ENCODE assay signal across 8 cellular contexts in the genomic region with DNA sequence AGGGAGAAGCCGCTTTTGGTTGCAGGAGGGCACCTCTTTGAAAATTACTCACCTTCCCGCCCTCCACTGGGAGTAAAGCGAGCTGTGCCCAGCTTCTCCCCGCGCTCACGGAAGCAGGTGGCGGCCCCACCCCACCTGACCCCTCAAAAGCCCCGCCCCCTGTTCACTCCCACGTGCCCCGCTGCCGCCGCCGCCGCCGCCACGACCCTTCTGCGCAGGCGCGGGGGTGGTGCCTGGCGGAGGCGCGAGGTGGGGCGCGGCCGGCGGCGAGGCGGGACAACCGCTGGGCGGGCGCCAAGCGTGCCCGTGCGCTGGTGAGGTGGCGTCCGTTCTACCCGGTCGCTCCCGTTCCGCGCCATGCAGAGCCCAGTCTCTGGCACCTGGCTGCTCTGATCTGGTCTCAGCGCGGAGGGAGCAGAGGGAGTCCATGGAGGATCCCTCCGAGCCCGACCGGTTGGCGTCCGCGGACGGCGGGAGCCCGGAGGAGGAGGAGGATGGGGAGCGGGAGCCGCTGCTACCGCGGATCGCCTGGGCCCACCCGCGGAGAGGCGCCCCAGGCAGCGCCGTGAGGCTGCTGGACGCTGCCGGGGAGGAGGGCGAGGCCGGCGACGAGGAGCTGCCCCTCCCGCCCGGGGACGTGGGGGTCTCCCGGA. TPM values are rescaled to one million over a fixed set of nuclear protein-coding genes. Genes with fewer than 3 reads are reported as not detected.
DNase-seq lines count a peak whose midpoint lies in the region; ATAC-seq lines count a peak whose summit lies in the region.

A gene (plus strand): TSS at position 297 of the 653 bp plus-strand sequence. CDS start 131 bp downstream, at position 428.

- peak within 1 kb of the TSS; percentile 98 for H3K27ac ChIP-seq in right cardiac atrium (ENCODE audit: low read length)

- no peaks in the 10 kb centered on the region for H3K4me1 ChIP-seq in right cardiac atrium (ENCODE audit: control insufficient read depth, insufficient read depth, low read length)

- no peaks in the 10 kb centered on the region for H3K9me3 ChIP-seq in right cardiac atrium (ENCODE audit: control insufficient read depth, low read length)

- H3K27me3 ChIP-seq in right cardiac atrium (ENCODE audit: control insufficient read depth, insufficient read depth), result no peaks in the 10 kb centered on the region

- peak within 1 kb of the TSS; percentile 93 for H3K4me3 ChIP-seq in right cardiac atrium (ENCODE audit: low read length)

- under 1% methylated on average over 72 of the region's 72 CpGs for WGBS in right cardiac atrium

- intact Hi-C loops in T-helper 2 cell treated with Interferon-gamma antibody and Interleukin-4, amounts not matched to agents 100 ng/mL and 5 ng/mL, for 36 hours (cut with micrococcal nuclease), result loop anchor here (1.0 to 5.0 kb wide), 6 partner anchors 19 to 680 kb away; a partner anchor contains a TSS
- intact Hi-C loops in right cardiac atrium (cut with DNase I), result loop anchor here in 1 of 4 donors (10.0 kb wide), 2 partner anchors 49 to 81 kb away; a partner anchor contains a TSS

- ATAC-seq in GM18502 (IDR thresholded peaks at IDR 0.05; ENCODE audit: poor library complexity, unreplicated experiment) (peak; percentile 76), HG02943 (IDR thresholded peaks at IDR 0.05; ENCODE audit: low read depth, unreplicated experiment) (peak; percentile 66), right cardiac atrium (peak; percentile 94 to 95)

- DNase-seq in NCI-H187 treated with DMSO at 0.1 percent for 48 hours (lab: John Stamatoyannopoulos, UW), result peak; percentile 74
- peak in 57 of 58 donors; percentile 20 to 85 (median 67) for DNase-seq in anterior cingulate cortex (lab: John Stamatoyannopoulos, UW)
- peak; percentile 88 to 96 (median 96) for DNase-seq in right cardiac atrium
- peak; percentile 44 for DNase-seq in renal cortical epithelial cell (ENCODE audit: low read depth)
- DNase-seq in OCI-M2 (lab: John Stamatoyannopoulos, UW; ENCODE audit: unreplicated experiment), result no peak

RNA-seq across cellular contexts. Expression of the gene that starts here (rescaled TPM):
- total RNA-seq in T-helper 2 cell treated with Interferon-gamma antibody and Interleukin-4, amounts not matched to agents 100 ng/mL and 5 ng/mL, for 36 hours, result 34.2 and 37.3 TPM in 2 replicates
- 1 to 10 TPM; 2.3 to 4.0 (median 3.1) TPM for total RNA-seq in right cardiac atrium
- polyA plus RNA-seq in right cardiac atrium, result 2.5 TPM
- 24.2 and 44.8 TPM in 2 replicates for total RNA-seq in renal cortical epithelial cell
